ENCODE assay signal across 14 cellular contexts in genomic region chr1:39082811-39083576, GRCh38. TPM values are rescaled to one million over a fixed set of nuclear protein-coding genes. Genes with fewer than 3 reads are reported as not detected.
DNase-seq lines count a peak whose midpoint lies in the region; ATAC-seq, FAIRE-seq and TF ChIP-seq lines count a peak whose summit lies in the region.
"Had no signal": no experiment of that assay in that cellular context is flagged by ENCODE, and none has a peak within 500 bp of the region (broad histone marks: within the 10 kb centered on the region; RNA-seq: fewer than 3 reads in every experiment).

No MANE protein-coding gene starts in this region.

- H3K27me3 ChIP-seq in H1 (replicated peaks in 1 of 4; ENCODE audit: control insufficient read depth in 3 of 4, extremely low read depth in 1 of 4, insufficient read depth in 3 of 4, low read length in 3 of 4) (peaks cover 0 to 12% (median 8%) of the 10 kb centered on the region in 4 experiments; a peak in 6 of 7 replicates), osteoblast (ENCODE audit: insufficient read depth, low read length) (peaks cover 14% of the 10 kb centered on the region)

- H3K4me3 ChIP-seq in H1 (ENCODE audit: extremely low read depth in 1 of 4, insufficient read depth in 2 of 4, low read depth in 3 of 4, low read length in 4 of 4): peak overlapping the region in 3 of 4 experiments; percentile 50 to 72 (median 56); a peak in 4 of 8 replicates
- no peak overlapping the region for H3K4me3 ChIP-seq in osteoblast (ENCODE audit: insufficient read depth, low read length)

- no peak for TF ChIP-seq EP300 in H1 (IDR thresholded peaks at IDR 0.05; ENCODE audit: borderline replicate concordance in 1 of 2, low read depth in 2 of 2, low read length in 2 of 2)

- H2AFZ ChIP-seq in H1 (ENCODE audit: low read length) (no peak overlapping the region), osteoblast (ENCODE audit: low read length) (no peak overlapping the region)

- H3K4me1 Mint-ChIP-seq in activated B cell treated with CpG ODN at 0.5 μM for 24 hours: peaks cover 16% of the 10 kb centered on the region

- H4K8ac ChIP-seq in H1 (ENCODE audit: extremely low read depth, insufficient read depth, low read length): no peak overlapping the region

- no peaks in the 10 kb centered on the region for H3K9me3 Mint-ChIP-seq in activated B cell treated with CpG ODN at 0.5 μM for 24 hours

- no peak for TF ChIP-seq POLR2A in H1 (IDR thresholded peaks at IDR 0.05; ENCODE audit: control extremely low read depth in 1 of 2, low read depth in 2 of 2, low read length in 2 of 2)

- no peak overlapping the region for H2AK5ac ChIP-seq in H1 (ENCODE audit: low read depth, low read length)

- H3K79me2 ChIP-seq in H1 (ENCODE audit: control insufficient read depth in 1 of 2, insufficient read depth in 2 of 2, low read length in 2 of 2) (no peaks in the 10 kb centered on the region), osteoblast (ENCODE audit: insufficient read depth, low read length) (no peaks in the 10 kb centered on the region)

- ATAC-seq in activated B cell treated with CpG ODN at 0.5 μM for 24 hours (ENCODE audit: low read depth): no peak
- no peak for ATAC-seq in HG03139 (IDR thresholded peaks at IDR 0.05; ENCODE audit: unreplicated experiment)
- ATAC-seq: sciatic nerve had no signal

- H4K5ac ChIP-seq in H1 (ENCODE audit: insufficient read length, low read depth, low read length): no peak overlapping the region

- H2BK15ac ChIP-seq in H1 (ENCODE audit: low read length): no peak overlapping the region

- CTCF ChIA-PET in activated B cell treated with CpG ODN at 0.5 μM for 24 hours (lab: Charles Lee) (no interaction called here), H1 (lab: Charles Lee; ENCODE audit: partially characterized antibody) (interaction anchor here (0.7 to 4.5 kb wide), 6 partner anchors 10 to 891 kb away, joined by 3 to 26 read pairs (median 4); no protein-coding TSS in a partner anchor)

- WGBS in H1 (ENCODE audit: extremely low coverage in 1 of 2, insufficient coverage in 1 of 2, insufficient read length in 1 of 2, insufficient replicate concordance in 2 of 2, low coverage in 1 of 2, low lambda C conversion rate in 2 of 2, missing lambda C conversion rate in 1 of 2), 2 experiments: 84% methylated on average over 4 of the region's 4 CpGs; no CpG with 5 or more reads in 1 of the 2 experiments

- TF ChIP-seq RAD21 in H1 (IDR thresholded peaks at IDR 0.05 in 1 of 2, conservative IDR thresholded peaks at IDR 0.05 in 1 of 2; ENCODE audit: low read depth in 2 of 2, low read length in 2 of 2): no peak

- H2BK5ac ChIP-seq in H1 (ENCODE audit: low read depth, low read length): no peak overlapping the region

- H3K14ac ChIP-seq in H1 (ENCODE audit: insufficient read length): no peak overlapping the region

- H3K4ac ChIP-seq in H1 (replicated peaks; ENCODE audit: insufficient read length, low read depth, low read length): no peak overlapping the region

- peak overlapping the region; percentile 74 to 91; a peak in 3 of 4 replicates for H3K4me2 ChIP-seq in H1 (ENCODE audit: insufficient read depth in 1 of 2, low read depth in 2 of 2, low read length in 2 of 2)
- H3K4me2 ChIP-seq in osteoblast (ENCODE audit: insufficient read depth, low read length): no peak overlapping the region

- H3K36me3 ChIP-seq in H1 (ENCODE audit: control insufficient read depth in 2 of 4, insufficient read depth in 4 of 4, low read length in 3 of 4) (no peaks in the 10 kb centered on the region), osteoblast (ENCODE audit: insufficient read depth, low read length) (no peaks in the 10 kb centered on the region)

- no peak overlapping the region for H3K56ac ChIP-seq in H1 (replicated peaks; ENCODE audit: insufficient read length, low read depth, low read length)

- H3K27ac ChIP-seq in H1 (ENCODE audit: low read depth, low read length) (no peak overlapping the region), osteoblast (ENCODE audit: low read depth, low read length) (no peak overlapping the region)

- H3K9me3 ChIP-seq in H1 (ENCODE audit: insufficient read depth in 2 of 2, low read depth in 1 of 2, low read length in 1 of 2) (no peaks in the 10 kb centered on the region), osteoblast (ENCODE audit: low read depth, low read length) (no peaks in the 10 kb centered on the region)

- peaks cover 6 to 10% (median 6%) of the 10 kb centered on the region in 4 experiments for H3K4me1 ChIP-seq in H1 (replicated peaks in 1 of 4; ENCODE audit: control insufficient read depth in 3 of 4, insufficient read depth in 4 of 4, low read length in 3 of 4)
- H3K4me1 ChIP-seq in osteoblast (ENCODE audit: insufficient read depth, low read length): peaks cover 16% of the 10 kb centered on the region

- DNase-seq in GM10266 (ENCODE audit: extremely low spot score) (peak; percentile 26), activated B cell treated with CpG ODN at 0.5 μM for 24 hours (no peak), H1 (ENCODE audit: low read depth in 1 of 2, low spot score in 2 of 2) (no peak), osteoblast (ENCODE audit: insufficient read length, low spot score, missing footprints) (peak; percentile 35), NCI-H1694 treated with DMSO at 0.1 percent for 48 hours (lab: John Stamatoyannopoulos, UW) (no peak), NCI-H146 (lab: John Stamatoyannopoulos, UW) (no peak)
- DNase-seq: activated CD4-positive, CD25-positive, alpha-beta regulatory T cell treated with anti-CD3 and anti-CD28 coated beads, Interleukin-2, amount 50 U/mL, for 72 hours; activated effector memory CD4-positive, alpha-beta T cell treated with Interleukin-2 at 50 U/mL for 16 hours; kidney glomerular epithelial cell; NCI-H510A; OCI-M1; stimulated activated naive CD4-positive, alpha-beta T cell had no signal

- peak; percentile 24 for FAIRE-seq in H1 (lab: Jason Lieb, UNC)

- POLR2A ChIA-PET in activated B cell treated with CpG ODN at 0.5 μM for 24 hours (lab: Charles Lee): no interaction called here
- POLR2A ChIA-PET in H1 (lab: Charles Lee; ENCODE audit: partially characterized antibody): interaction anchor here (1.1 to 5.0 kb wide), 6 partner anchors 10 to 92 kb away, joined by 3 to 16 read pairs (median 6); partner anchors contain the start of genes AKIRIN1 and NDUFS5

- H3K4me3 Mint-ChIP-seq in activated B cell treated with CpG ODN at 0.5 μM for 24 hours: peak overlapping the region; percentile 59

- no peak overlapping the region for H3K23ac ChIP-seq in H1 (ENCODE audit: insufficient read length)

- peaks cover 22% of the 10 kb centered on the region for H3K27me3 Mint-ChIP-seq in activated B cell treated with CpG ODN at 0.5 μM for 24 hours

- H4K20me1 ChIP-seq in H1 (replicated peaks in 1 of 2; ENCODE audit: control insufficient read depth in 1 of 2, insufficient read depth in 2 of 2, low read length in 2 of 2): no peaks in the 10 kb centered on the region
- no peaks in the 10 kb centered on the region for H4K20me1 ChIP-seq in osteoblast (ENCODE audit: insufficient read depth, low read length)

- no peak for TF ChIP-seq CTCF in GM10266 (IDR thresholded peaks at IDR 0.05; ENCODE audit: control insufficient read depth, insufficient read depth, low read depth, missing control alignments)
- TF ChIP-seq CTCF in activated B cell treated with CpG ODN at 0.5 μM for 24 hours (IDR thresholded peaks at IDR 0.05): no peak
- no peak for TF ChIP-seq CTCF in H1 (IDR thresholded peaks at IDR 0.05; ENCODE audit: control extremely low read depth in 1 of 3, insufficient read depth in 1 of 3, low read depth in 1 of 3, low read length in 3 of 3)
- TF ChIP-seq CTCF in osteoblast (IDR thresholded peaks at IDR 0.05; ENCODE audit: extremely low read depth, low read depth, low read length): no peak

- H2BK20ac ChIP-seq in H1 (ENCODE audit: low read length): no peak overlapping the region

- no peak overlapping the region for H4K91ac ChIP-seq in H1 (replicated peaks; ENCODE audit: insufficient read length, low read length)

- intact Hi-C loops in activated B cell treated with CpG ODN at 0.5 μM for 24 hours (cut with micrococcal nuclease): no loop called here

- no peak overlapping the region for H2BK12ac ChIP-seq in H1 (ENCODE audit: low read depth, low read length)

- H3K79me1 ChIP-seq in H1 (ENCODE audit: low read depth, low read length): no peaks in the 10 kb centered on the region; the same call in none of the 2 replicates

- peaks cover 8% of the 10 kb centered on the region; the same call in 1 of the 2 replicates for H3K23me2 ChIP-seq in H1 (ENCODE audit: low read depth, low read length)

- no peak overlapping the region for H2BK120ac ChIP-seq in H1 (replicated peaks; ENCODE audit: low read depth, low read length)

- H3K18ac ChIP-seq in H1 (ENCODE audit: extremely low read depth, low read length): no peak overlapping the region

- no peak overlapping the region; a peak in 1 of 7 replicates for H3K9ac ChIP-seq in H1 (replicated peaks in 1 of 4; ENCODE audit: extremely low read depth in 1 of 4, low read depth in 3 of 4, low read length in 3 of 4)

- no peaks in the 10 kb centered on the region for H3K36me3 Mint-ChIP-seq in activated B cell treated with CpG ODN at 0.5 μM for 24 hours (ENCODE audit: low read depth)

- no peak overlapping the region for H3K27ac Mint-ChIP-seq in activated B cell treated with CpG ODN at 0.5 μM for 24 hours

TF ChIP-seq in H1, 55 proteins besides CTCF, POLR2A, EP300 and RAD21 (continues in another document):
- no peak for TF ChIP-seq SUZ12 (IDR thresholded peaks at IDR 0.05; ENCODE audit: low read length)
- no peak for TF ChIP-seq SP2 (IDR thresholded peaks at IDR 0.05; ENCODE audit: low read length)
- TF ChIP-seq ATF3 (IDR thresholded peaks at IDR 0.05; ENCODE audit: insufficient read depth, low read depth, low read length): no peak
- TF ChIP-seq NRF1 (IDR thresholded peaks at IDR 0.05; ENCODE audit: low read depth, low read length): no peak
- no peak for TF ChIP-seq KDM5A (IDR thresholded peaks at IDR 0.05; ENCODE audit: low read length)

RNA-seq across cellular contexts. Expression of gene NDUFS5, which starts 56.8 kb away (rescaled TPM):
- total RNA-seq in activated B cell treated with CpG ODN at 0.5 μM for 24 hours (79.3 and 81.3 TPM in 2 replicates), osteoblast (240 and 243 TPM in 2 replicates)
- total RNA-seq in H1 (2021; fragmentation: NEBNext Ultra II Directional; extraction: Animal tissue kit (Norgen Biotek cat#: 25700)): 421 and 435 TPM in 2 replicates
- polyA plus RNA-seq in H1 (2011; rRNA removed): 432 and 835 TPM in 2 replicates
- 1,016 TPM for polyA plus RNA-seq in H1 (2011; cell fraction: cytosol; rRNA removed)
- 108 TPM for polyA plus RNA-seq in H1 (2011; cell fraction: nucleus; rRNA removed)
- polyA plus RNA-seq in H1 (2012, experiment 1 of 2): 1,166 to 1,417 TPM (median 1,337 TPM) in 4 replicates
- 1,364 TPM for polyA plus RNA-seq in H1 (2012, experiment 2 of 2)
- polyA plus RNA-seq in H1 (2013, experiment 1 of 2): 921 TPM
- 934 TPM for polyA plus RNA-seq in H1 (2013, experiment 2 of 2)
- 114 and 129 TPM in 2 replicates for polyA minus RNA-seq in H1 (2011; rRNA and poly(A)+ RNA removed)
- polyA minus RNA-seq in H1 (2011; cell fraction: cytosol; rRNA and poly(A)+ RNA removed): 120 TPM
- polyA minus RNA-seq in H1 (2011; cell fraction: nucleus; rRNA and poly(A)+ RNA removed): 119 TPM

Comparison
In these comparisons a context has a peak if more than half of its experiments do, and no peak if none do; other contexts are left out.
1. DNase-seq: peak in GM10266 (single experiment) and osteoblast (single experiment); none in activated B cell treated with CpG ODN at 0.5 μM for 24 hours (single experiment), H1 (0 of 2), NCI-H1694 treated with DMSO at 0.1 percent for 48 hours (single experiment) and NCI-H146 (single experiment).